Comparison of ENCODE assay signal across 14 cellular contexts in the genomic region with DNA sequence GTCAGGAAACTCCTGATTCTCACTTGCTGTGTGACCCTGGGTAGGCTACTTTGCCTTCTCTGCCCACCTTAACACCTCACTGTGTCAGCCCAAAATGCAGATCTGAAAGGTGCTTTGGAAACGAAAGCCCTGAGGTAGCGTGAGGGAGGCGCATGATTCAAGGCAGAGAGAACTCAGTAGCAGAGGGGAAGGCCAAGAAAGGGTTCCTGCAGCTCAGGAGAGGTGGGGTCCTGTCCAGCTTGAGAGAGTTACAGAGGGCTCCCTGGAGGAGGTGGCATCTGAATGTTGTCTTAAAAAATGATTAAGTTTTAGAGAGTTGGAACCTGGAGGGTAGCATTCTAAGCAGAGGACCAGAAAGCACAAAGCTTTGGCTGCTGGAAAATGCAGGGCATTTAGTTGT. TPM values are rescaled to one million over a fixed set of nuclear protein-coding genes. Genes with fewer than 3 reads are reported as not detected.
DNase-seq lines count a peak whose midpoint lies in the region; ATAC-seq and TF ChIP-seq lines count a peak whose summit lies in the region.
"Had no signal": no experiment of that assay in that cellular context is flagged by ENCODE, and none has a peak within 500 bp of the region (broad histone marks: within the 10 kb centered on the region; RNA-seq: fewer than 3 reads in every experiment).

No MANE protein-coding gene starts in this region.

- H3K9ac ChIP-seq in muscle layer of colon (ENCODE audit: low read length) = no peak overlapping the region

- peaks cover 2% of the 10 kb centered on the region for H3K27me3 Mint-ChIP-seq in T-helper 2 cell treated with Interferon-gamma antibody and Interleukin-4, amounts not matched to agents 5 μg/mL and 100 μg/mL, for 36 hours (ENCODE audit: low read depth)
- no peaks in the 10 kb centered on the region for H3K27me3 Mint-ChIP-seq in chondrocyte (ENCODE audit: low read depth)

- no peak overlapping the region for H3K4me3 Mint-ChIP-seq in T-helper 2 cell treated with Interferon-gamma antibody and Interleukin-4, amounts not matched to agents 5 μg/mL and 100 μg/mL, for 36 hours
- no peak overlapping the region for H3K4me3 Mint-ChIP-seq in chondrocyte (ENCODE audit: unreplicated experiment)
- H3K4me3 Mint-ChIP-seq: activated CD4-positive, alpha-beta T cell treated with anti-CD3 and anti-CD28 coated beads for 36 hours had no signal

- TF ChIP-seq CTCF in brain microvascular endothelial cell (IDR thresholded peaks at IDR 0.05; ENCODE audit: low read depth, low read length, missing control alignments) (no peak), transverse colon (IDR thresholded peaks at IDR 0.05) (no peak), chondrocyte (IDR thresholded peaks at IDR 0.05) (no peak)

- no peak for TF ChIP-seq POLR2A in transverse colon (IDR thresholded peaks at IDR 0.05)

- H3K9me3 ChIP-seq in muscle layer of colon (ENCODE audit: low read length) (no peaks in the 10 kb centered on the region), transverse colon (no peaks in the 10 kb centered on the region)
- H3K9me3 ChIP-seq: suprapubic skin had no signal

- H3K4me3 ChIP-seq in brain microvascular endothelial cell (ENCODE audit: low read depth, low read length) (no peak overlapping the region), muscle layer of colon (ENCODE audit: low read depth in 1 of 2, low read length in 2 of 2) (no peak overlapping the region), transverse colon (no peak overlapping the region)
- H3K4me3 ChIP-seq: cardiac muscle cell, suprapubic skin had no signal

- peaks cover 11% of the 10 kb centered on the region for H3K4me1 Mint-ChIP-seq in T-helper 2 cell treated with Interferon-gamma antibody and Interleukin-4, amounts not matched to agents 5 μg/mL and 100 μg/mL, for 36 hours (ENCODE audit: low read depth)
- H3K4me1 Mint-ChIP-seq in chondrocyte (ENCODE audit: low read depth) = peaks cover 19% of the 10 kb centered on the region

- WGBS in transverse colon (ENCODE audit: low coverage in 1 of 2), 2 donors = 73 to 93% methylated on average over 3 of the region's 3 CpGs

- H3K36me3 Mint-ChIP-seq in T-helper 2 cell treated with Interferon-gamma antibody and Interleukin-4, amounts not matched to agents 5 μg/mL and 100 μg/mL, for 36 hours (ENCODE audit: low read depth) = no peaks in the 10 kb centered on the region
- peaks cover 8% of the 10 kb centered on the region for H3K36me3 Mint-ChIP-seq in chondrocyte (ENCODE audit: low read depth)

- H3K9me3 Mint-ChIP-seq in T-helper 2 cell treated with Interferon-gamma antibody and Interleukin-4, amounts not matched to agents 5 μg/mL and 100 μg/mL, for 36 hours = no peaks in the 10 kb centered on the region
- no peaks in the 10 kb centered on the region for H3K9me3 Mint-ChIP-seq in chondrocyte (ENCODE audit: low read depth)

- H3K27ac ChIP-seq in brain microvascular endothelial cell (peak overlapping the region; percentile 90), muscle layer of colon (ENCODE audit: low read depth, low read length) (peak overlapping the region; percentile 53), transverse colon (peak overlapping the region; percentile 65 to 76 (median 74))
- H3K27ac ChIP-seq: cardiac muscle cell had no signal

- H3K4me1 ChIP-seq in muscle layer of colon (ENCODE audit: insufficient read depth, low read length) (peaks cover 22% of the 10 kb centered on the region), transverse colon (peaks cover 14 to 22% (median 19%) of the 10 kb centered on the region in 4 donors)

- H3K36me3 ChIP-seq in brain microvascular endothelial cell (replicated peaks) = peaks cover 83% of the 10 kb centered on the region
- peaks cover 39% of the 10 kb centered on the region for H3K36me3 ChIP-seq in muscle layer of colon (ENCODE audit: insufficient read depth, low read length)
- no peaks in the 10 kb centered on the region for H3K36me3 ChIP-seq in transverse colon
- H3K36me3 ChIP-seq: suprapubic skin had no signal

- no peak for ATAC-seq in GM19397 (IDR thresholded peaks at IDR 0.05; ENCODE audit: unreplicated experiment)
- ATAC-seq: activated CD4-positive, alpha-beta T cell treated with anti-CD3 and anti-CD28 coated beads for 36 hours had no signal

- in situ Hi-C loops in brain microvascular endothelial cell (cut with HindIII; ENCODE audit: low pct_ligation_motif_present, low sequenced_read_pairs) (no loop called here), transverse colon (cut with MboI; ENCODE audit: low pct_ligation_motif_present in 1 of 4, low pct_unique_long_range_greater_than_20kb in 1 of 4, low sequenced_read_pairs in 3 of 4) (loop anchor here in 1 of 4 donors (25.0 kb wide), 1 partner anchor 89 kb away; no protein-coding TSS in a partner anchor)

- H3K27me3 ChIP-seq in brain microvascular endothelial cell (replicated peaks) = no peaks in the 10 kb centered on the region
- no peaks in the 10 kb centered on the region for H3K27me3 ChIP-seq in muscle layer of colon (ENCODE audit: control insufficient read depth in 1 of 2, insufficient read depth in 2 of 2, low read length in 2 of 2)
- no peaks in the 10 kb centered on the region for H3K27me3 ChIP-seq in transverse colon
- H3K27me3 ChIP-seq: cardiac muscle cell, suprapubic skin had no signal

- intact Hi-C loops in transverse colon (cut with DNase I; ENCODE audit: low total_unique reads) = no loop called here

- H3K27ac Mint-ChIP-seq in T-helper 2 cell treated with Interferon-gamma antibody and Interleukin-4, amounts not matched to agents 5 μg/mL and 100 μg/mL, for 36 hours = peak overlapping the region; percentile 60
- no peak overlapping the region for H3K27ac Mint-ChIP-seq in chondrocyte (ENCODE audit: unreplicated experiment)

- TF ChIP-seq EP300 in transverse colon (IDR thresholded peaks at IDR 0.05; ENCODE audit: low read depth) = no peak

- no peak for DNase-seq in T-helper 2 cell treated with Interferon-gamma antibody and Interleukin-4, amounts not matched to agents 5 μg/mL and 100 μg/mL, for 36 hours (ENCODE audit: low spot score)
- no peak for DNase-seq in T-helper 2 cell
- no peak for DNase-seq in brain microvascular endothelial cell
- DNase-seq in transverse colon = no peak
- no peak for DNase-seq in chondrocyte (ENCODE audit: low spot score)
- no peak for DNase-seq in NCI-H1048 (lab: John Stamatoyannopoulos, UW)
- DNase-seq: activated CD4-positive, alpha-beta T cell treated with anti-CD3 and anti-CD28 coated beads for 36 hours; activated effector memory CD4-positive, alpha-beta T cell treated with anti-CD3 and anti-CD28 coated beads, Interleukin-2, amount 50 U/mL, for 16 hours; hypothalamus; NCI-H187 treated with DMSO at 0.1 percent for 48 hours had no signal

RNA-seq across cellular contexts. Expression of a gene that starts 13.6 kb away (rescaled TPM):
- total RNA-seq in transverse colon (10 to 100 TPM; 14.2 to 52.0 (median 21.7) TPM), chondrocyte (7.1 to 22.3 TPM (median 17.7 TPM) in 3 replicates)
